In genomic region chr7:22992874-22993840, GRCh38 we compare ENCODE assay signal across 1 cellular context.
TF ChIP-seq lines count a peak whose summit lies in the region.

No MANE protein-coding gene starts in this region.

TF ChIP-seq in GM12878, 131 proteins besides CTCF, POLR2A, EP300 and RAD21 (continued from another document and continues in another):
- TF ChIP-seq RELB (IDR thresholded peaks at IDR 0.05; ENCODE audit: low read depth): peak; percentile 76
- peak; percentile 65; the same call in 2 of the 3 replicates for TF ChIP-seq POU2F2 (IDR thresholded peaks at IDR 0.05; ENCODE audit: borderline replicate concordance, low read depth, low read length)
- TF ChIP-seq SP1 (IDR thresholded peaks at IDR 0.05; ENCODE audit: low read depth, low read length): no peak
- no peak for TF ChIP-seq YY1 (IDR thresholded peaks at IDR 0.05; ENCODE audit: low read depth, low read length)
- peak; percentile 93 to 95; a peak in 3 of 4 replicates for TF ChIP-seq IKZF2 (IDR thresholded peaks at IDR 0.05)
- no peak for TF ChIP-seq RCOR1 (conservative IDR thresholded peaks at IDR 0.05; ENCODE audit: low read depth, low read length)
- TF ChIP-seq EGR1 (IDR thresholded peaks at IDR 0.05; ENCODE audit: borderline replicate concordance in 1 of 2, low read depth in 2 of 2, low read length in 2 of 2): no peak
- peak; percentile 77 for TF ChIP-seq EED (IDR thresholded peaks at IDR 0.05; ENCODE audit: low read depth)
- TF ChIP-seq NRF1 (conservative IDR thresholded peaks at IDR 0.05; ENCODE audit: low read depth, low read length): no peak
- no peak for TF ChIP-seq PBX3 (IDR thresholded peaks at IDR 0.05; ENCODE audit: insufficient replicate concordance, low read depth, low read length)
- TF ChIP-seq HSF1 (IDR thresholded peaks at IDR 0.05; ENCODE audit: low read depth, low read length): no peak
- no peak for TF ChIP-seq IRF3 (IDR thresholded peaks at IDR 0.05)
- TF ChIP-seq NBN (IDR thresholded peaks at IDR 0.05): peak; percentile 67; the same call in 1 of the 2 replicates
- TF ChIP-seq MEF2A (IDR thresholded peaks at IDR 0.05; ENCODE audit: insufficient read depth, low read depth, low read length): no peak; the same call in none of the 2 replicates
- no peak for TF ChIP-seq KLF5 (IDR thresholded peaks at IDR 0.05; ENCODE audit: partially characterized antibody)
- TF ChIP-seq ZNF207 (IDR thresholded peaks at IDR 0.05; ENCODE audit: borderline replicate concordance): no peak
- no peak for TF ChIP-seq BRCA1 (IDR thresholded peaks at IDR 0.05; ENCODE audit: low read depth, low read length)
- TF ChIP-seq WRNIP1 (IDR thresholded peaks at IDR 0.05; ENCODE audit: borderline replicate concordance, low read depth, low read length): no peak
- no peak for TF ChIP-seq SUPT20H (IDR thresholded peaks at IDR 0.05; ENCODE audit: borderline replicate concordance, control insufficient read depth, low read depth, low read length)
- peak; percentile 55 for TF ChIP-seq MTA2 (IDR thresholded peaks at IDR 0.05; ENCODE audit: low read depth)
- no peak for TF ChIP-seq KAT2A (conservative IDR thresholded peaks at IDR 0.05; ENCODE audit: control insufficient read depth, low read depth, low read length)
- TF ChIP-seq DPF2 (IDR thresholded peaks at IDR 0.05): peak; percentile 58; the same call in 1 of the 2 replicates
- peak; percentile 59; the same call in 1 of the 2 replicates for TF ChIP-seq MLLT1 (IDR thresholded peaks at IDR 0.05)
- no peak for TF ChIP-seq TARDBP (IDR thresholded peaks at IDR 0.05; ENCODE audit: borderline replicate concordance)
- peak; percentile 91 for TF ChIP-seq RUNX3 (IDR thresholded peaks at IDR 0.05; ENCODE audit: low read length)
- no peak for TF ChIP-seq POLR2AphosphoS2 (IDR thresholded peaks at IDR 0.05; ENCODE audit: low read depth, low read length)
- no peak for TF ChIP-seq CHD4 (IDR thresholded peaks at IDR 0.05)
- TF ChIP-seq LARP7 (IDR thresholded peaks at IDR 0.05): no peak
- TF ChIP-seq CHD2 (IDR thresholded peaks at IDR 0.05; ENCODE audit: borderline replicate concordance, low read depth, low read length): no peak
- no peak for TF ChIP-seq ZNF274 (IDR thresholded peaks at IDR 0.05; ENCODE audit: insufficient read depth, insufficient read length)
- no peak for TF ChIP-seq ZNF687 (IDR thresholded peaks at IDR 0.05)
- no peak for TF ChIP-seq SMC3 (IDR thresholded peaks at IDR 0.05; ENCODE audit: borderline replicate concordance, low read length)
- no peak for TF ChIP-seq SMAD1 (IDR thresholded peaks at IDR 0.05; ENCODE audit: low read depth, partially characterized antibody)
- TF ChIP-seq RELA (IDR thresholded peaks at IDR 0.05; ENCODE audit: borderline replicate concordance, partially characterized antibody): no peak
- no peak for TF ChIP-seq CREB1 (IDR thresholded peaks at IDR 0.05; ENCODE audit: low read depth)
- no peak for TF ChIP-seq RBBP5 (conservative IDR thresholded peaks at IDR 0.05)
- TF ChIP-seq ZNF622 (IDR thresholded peaks at IDR 0.05): no peak
- no peak for TF ChIP-seq SREBF1 (IDR thresholded peaks at IDR 0.05; ENCODE audit: low read length)
- TF ChIP-seq MYC (IDR thresholded peaks at IDR 0.05; ENCODE audit: insufficient read depth, insufficient read length, insufficient replicate concordance, low read length, severe bottlenecking): no peak
- peak; percentile 42 for TF ChIP-seq RAD51 (IDR thresholded peaks at IDR 0.05)
- no peak for TF ChIP-seq TBL1XR1 (IDR thresholded peaks at IDR 0.05; ENCODE audit: low read depth, low read length)
- TF ChIP-seq HDGF (IDR thresholded peaks at IDR 0.05): no peak
- TF ChIP-seq SKIL (IDR thresholded peaks at IDR 0.05; ENCODE audit: low read depth, poor library complexity, severe bottlenecking): no peak
- no peak for TF ChIP-seq FOS (IDR thresholded peaks at IDR 0.05; ENCODE audit: borderline replicate concordance, extremely low read depth, insufficient read length)
- TF ChIP-seq JUND (IDR thresholded peaks at IDR 0.05; ENCODE audit: low read depth, low read length): no peak
- peak; percentile 84 for TF ChIP-seq IKZF1 (conservative IDR thresholded peaks at IDR 0.05)
- no peak; the same call in 1 of the 2 replicates for TF ChIP-seq ZBED1 (IDR thresholded peaks at IDR 0.05; ENCODE audit: borderline replicate concordance)
- TF ChIP-seq IRF4 (IDR thresholded peaks at IDR 0.05; ENCODE audit: low read depth, low read length): peak; percentile 81; the same call in 1 of the 2 replicates
- peak; percentile 66; the same call in 1 of the 2 replicates for TF ChIP-seq BCL11A (IDR thresholded peaks at IDR 0.05; ENCODE audit: low read depth, low read length)
- TF ChIP-seq SMARCA5 (IDR thresholded peaks at IDR 0.05): 0 out of 2 replicates have a peak, but pooled peaks have one; percentile 34
- no peak for TF ChIP-seq GATAD2B (conservative IDR thresholded peaks at IDR 0.05; ENCODE audit: low read depth)
- TF ChIP-seq E2F8 (IDR thresholded peaks at IDR 0.05; ENCODE audit: low read depth, partially characterized antibody): no peak
- peak; percentile 73 for TF ChIP-seq NR2F1 (conservative IDR thresholded peaks at IDR 0.05)
- no peak for TF ChIP-seq SIX5 (IDR thresholded peaks at IDR 0.05; ENCODE audit: low read depth, low read length, severe bottlenecking)
- TF ChIP-seq MYB (IDR thresholded peaks at IDR 0.05; ENCODE audit: borderline replicate concordance, low read depth, low read length): peak; percentile 47; the same call in 1 of the 2 replicates
- no peak for TF ChIP-seq TAF1 (IDR thresholded peaks at IDR 0.05; ENCODE audit: borderline replicate concordance, low read depth, low read length)
